25 cellular contexts compared by ENCODE assay signal in genomic region chr2:231100990-231101389, GRCh38. TPM values are rescaled to one million over a fixed set of nuclear protein-coding genes. Genes with fewer than 3 reads are reported as not detected.
DNase-seq lines count a peak whose midpoint lies in the region; ATAC-seq and TF ChIP-seq lines count a peak whose summit lies in the region.
"Had no signal": no experiment of that assay in that cellular context is flagged by ENCODE, and none has a peak within 500 bp of the region (broad histone marks: within the 10 kb centered on the region; RNA-seq: fewer than 3 reads in every experiment).

No MANE protein-coding gene starts in this region.

- H2BK120ac ChIP-seq in H9 (ENCODE audit: low read depth, low read length, poor library complexity, severe bottlenecking), result no peak overlapping the region

- H3K4me1 ChIP-seq in H9 (ENCODE audit: insufficient read depth, low read length) (no peaks in the 10 kb centered on the region), colonic mucosa (no peaks in the 10 kb centered on the region), mesodermal cell (ENCODE audit: control insufficient read depth, insufficient read depth, low read length, poor library complexity, severe bottlenecking) (peaks cover 4% of the 10 kb centered on the region), smooth muscle cell (ENCODE audit: low read depth) (no peaks in the 10 kb centered on the region)
- H3K4me1 ChIP-seq: BLaER1 had no signal

- no peak overlapping the region for H4K91ac ChIP-seq in H9 (ENCODE audit: insufficient read length, low read depth, low read length)

- H3K9ac ChIP-seq in H9 (ENCODE audit: extremely low read depth, insufficient read length, low read length) (no peak overlapping the region), colonic mucosa (ENCODE audit: low read depth in 2 of 2, low read length in 2 of 2) (no peak overlapping the region), smooth muscle cell (ENCODE audit: low read depth) (no peak overlapping the region)
- H3K9ac ChIP-seq: BLaER1, GM23248, KMS-11, SK-N-SH had no signal

- no peaks in the 10 kb centered on the region for H3K27me3 Mint-ChIP-seq in H9 (ENCODE audit: low read depth)
- H3K27me3 Mint-ChIP-seq: CD4-positive, CD25-positive, alpha-beta regulatory T cell; IgD-negative memory B cell had no signal

- peaks cover 5% of the 10 kb centered on the region for H3K79me1 ChIP-seq in H9 (ENCODE audit: insufficient read depth, low read depth, low read length, poor library complexity, severe bottlenecking)

- no peak overlapping the region for H4K5ac ChIP-seq in H9 (ENCODE audit: insufficient read length, low read depth, low read length)

- no CpG with 5 or more reads among the region's 4 CpGs for WGBS in H9 (ENCODE audit: extremely low coverage, insufficient read length, low lambda C conversion rate)
- WGBS in mesodermal cell (ENCODE audit: insufficient coverage in 2 of 2), 2 experiments, result 94 to 100% methylated on average over 1 to 2 of the region's 4 CpGs
- WGBS in smooth muscle cell (ENCODE audit: low lambda C conversion rate), result 35% methylated on average over 4 of the region's 4 CpGs

- no peak overlapping the region for H2BK15ac ChIP-seq in H9 (ENCODE audit: low read depth, low read length)

- H3K36me3 Mint-ChIP-seq in H9 (ENCODE audit: insufficient read depth in 1 of 3, low read depth in 3 of 3), result peaks cover 47 to 56% (median 53%) of the 10 kb centered on the region in 3 experiments

- ATAC-seq in GM19452 (IDR thresholded peaks at IDR 0.05; ENCODE audit: unreplicated experiment), result no peak

- H3K4me2 ChIP-seq in H9 (ENCODE audit: insufficient read depth, insufficient read length, low read length) (no peak overlapping the region), smooth muscle cell (no peak overlapping the region)
- H3K4me2 ChIP-seq: BLaER1, KMS-11, SK-N-SH had no signal

- H3F3A ChIP-seq in smooth muscle cell (ENCODE audit: low read depth), result peaks cover 10% of the 10 kb centered on the region

- H3K36me3 ChIP-seq in colonic mucosa (no peaks in the 10 kb centered on the region), mesodermal cell (ENCODE audit: control insufficient read depth, insufficient read depth, low read length) (peaks cover 52% of the 10 kb centered on the region), smooth muscle cell (ENCODE audit: low read depth) (peaks cover 16% of the 10 kb centered on the region)

- H3K56ac ChIP-seq in H9 (ENCODE audit: insufficient read length, low read depth, low read length), result no peak overlapping the region

- no peak overlapping the region for H3K4me3 Mint-ChIP-seq in H9
- H3K4me3 Mint-ChIP-seq: CD4-positive, CD25-positive, alpha-beta regulatory T cell had no signal

- H3K79me2 ChIP-seq in H9 (ENCODE audit: insufficient read depth, low read length), result 0 out of 2 replicates have a peak, but pooled peaks cover 2% of the 10 kb centered on the region
- H3K79me2 ChIP-seq in smooth muscle cell (ENCODE audit: low read depth), result peaks cover 21% of the 10 kb centered on the region

- DNase-seq in H9 (no peak), colonic mucosa (no peak), smooth muscle cell (lab: John Stamatoyannopoulos, UW; ENCODE audit: unreplicated experiment) (no peak), MV-4-11 (lab: John Stamatoyannopoulos, UW) (no peak), GDM1 (lab: John Stamatoyannopoulos, UW) (no peak)
- DNase-seq: CD4-positive, CD25-positive, alpha-beta regulatory T cell; DMS53; GF-D8; GM23248; H7; MM.1S; NCI-H1092; NCI-H1436 treated with DMSO at 0.1 percent for 48 hours; NCI-H187 treated with DMSO at 0.1 percent for 48 hours; NCI-H2107; NCI-H524 treated with DMSO at 0.1 percent for 48 hours; NCI-H774; SK-N-SH; SW 1271 had no signal

- H2AK5ac ChIP-seq in H9 (ENCODE audit: insufficient read length, low read length), result no peak overlapping the region

- H3K23me2 ChIP-seq in H9 (ENCODE audit: insufficient read length, low read depth, low read length, poor library complexity, severe bottlenecking), result no peaks in the 10 kb centered on the region

- no peak overlapping the region for H2BK20ac ChIP-seq in H9 (ENCODE audit: low read depth, low read length, poor library complexity, severe bottlenecking)

- H3K18ac ChIP-seq in H9 (ENCODE audit: insufficient read length, low read depth, low read length), result no peak overlapping the region

- H3K9me3 Mint-ChIP-seq in H9, result peaks cover 13 to 16% of the 10 kb centered on the region in 2 experiments

- no peak overlapping the region for H2BK5ac ChIP-seq in H9 (ENCODE audit: insufficient read length, low read length)

- H3K27me3 ChIP-seq in H9 (ENCODE audit: insufficient read depth, low read length) (no peaks in the 10 kb centered on the region), colonic mucosa (no peaks in the 10 kb centered on the region), smooth muscle cell (ENCODE audit: low read depth) (no peaks in the 10 kb centered on the region)
- H3K27me3 ChIP-seq: BLaER1 had no signal

- H3K4me1 Mint-ChIP-seq in H9, result peaks cover 0 to 3% of the 10 kb centered on the region in 2 experiments; a peak in 2 of 4 replicates

- no peak overlapping the region for H4K8ac ChIP-seq in H9 (replicated peaks; ENCODE audit: insufficient read length, low read depth, low read length)

- no peak overlapping the region for H3K27ac ChIP-seq in H9 (ENCODE audit: insufficient read length, low read depth, low read length)
- peak overlapping the region; percentile 60 for H3K27ac ChIP-seq in colonic mucosa
- H3K27ac ChIP-seq in mesodermal cell (ENCODE audit: low read depth, low read length, severe bottlenecking), result peak overlapping the region; percentile 47
- H3K27ac ChIP-seq in smooth muscle cell (ENCODE audit: low read depth), result peak overlapping the region; percentile 9
- H3K27ac ChIP-seq: BLaER1, GM23248, KMS-11 had no signal

- H3K4ac ChIP-seq in H9 (ENCODE audit: low read depth, low read length), result no peak overlapping the region

- H3K4me3 ChIP-seq in colonic mucosa (no peak overlapping the region), mesodermal cell (ENCODE audit: extremely low read depth, insufficient read depth, low read length, poor library complexity, severe bottlenecking) (no peak overlapping the region), smooth muscle cell (no peak overlapping the region)
- H3K4me3 ChIP-seq: GM23248 had no signal

- TF ChIP-seq CTCF in H9 (conservative IDR thresholded peaks at IDR 0.05) (no peak), colonic mucosa (IDR thresholded peaks at IDR 0.05) (no peak), smooth muscle cell (IDR thresholded peaks at IDR 0.05; ENCODE audit: borderline replicate concordance, insufficient read depth, poor library complexity, severe bottlenecking) (no peak)

- no peak overlapping the region for H2AFZ ChIP-seq in H9 (ENCODE audit: low read length)
- H2AFZ ChIP-seq in smooth muscle cell (ENCODE audit: low read depth), result no peak overlapping the region
- H2AFZ ChIP-seq: GM23248 had no signal

- no peaks in the 10 kb centered on the region for H4K20me1 ChIP-seq in H9 (ENCODE audit: control insufficient read depth, insufficient read depth, insufficient read length)
- H4K20me1 ChIP-seq in smooth muscle cell (ENCODE audit: low read depth), result no peaks in the 10 kb centered on the region
- H4K20me1 ChIP-seq: BLaER1 had no signal

- H3T11ph ChIP-seq in H9 (ENCODE audit: low read length), result no peak overlapping the region

- H2BK12ac ChIP-seq in H9 (ENCODE audit: insufficient read length, low read depth, low read length), result no peak overlapping the region

- H3K9me3 ChIP-seq in H9 (ENCODE audit: control insufficient read depth, low read depth, low read length) (peaks cover 19% of the 10 kb centered on the region), colonic mucosa (no peaks in the 10 kb centered on the region), mesodermal cell (ENCODE audit: control insufficient read depth, low read length) (peaks cover 6% of the 10 kb centered on the region), smooth muscle cell (replicated peaks; ENCODE audit: low read depth) (peaks cover 3% of the 10 kb centered on the region)
- H3K9me3 ChIP-seq: SK-N-SH had no signal

- H3K27ac Mint-ChIP-seq in H9, result peak overlapping the region in 2 of 3 experiments; percentile 58 to 89; a peak in 4 of 7 replicates

- intact Hi-C loops in colonic mucosa (cut with DNase I), result loop anchor here (5.0 to 10.0 kb wide), 2 partner anchors 124 to 311 kb away; no protein-coding TSS in a partner anchor

- H3K23ac ChIP-seq in H9 (ENCODE audit: insufficient read length, low read depth, low read length), result no peak overlapping the region

- no peak overlapping the region for H3K14ac ChIP-seq in H9 (ENCODE audit: insufficient read depth, low read length)

RNA-seq across cellular contexts. Expression of gene HTR2B, which starts 23.9 kb away (rescaled TPM):
- total RNA-seq in H9 (2021) (not detected in 2 replicates), colonic mucosa (under 1 TPM in 1 of 2 donors, not detected in 1; 0.27 TPM), smooth muscle cell (not detected in 2 replicates)
- 0.11 TPM for polyA plus RNA-seq in mesodermal cell (2013, experiment 1 of 2)
- polyA plus RNA-seq in mesodermal cell (2013, experiment 2 of 2), result 0.15 TPM
- 0.07 TPM in 1 of 2 replicates, not detected in the other for polyA plus RNA-seq in smooth muscle cell
- total RNA-seq: Daoy, GM23248, H7 had no signal
- polyA plus RNA-seq: IgD-negative memory B cell had no signal

RNA-seq across cellular contexts. Expression of gene PSMD1, which starts 44.3 kb away (rescaled TPM):
- total RNA-seq in H9 (2021) (166 and 180 TPM in 2 replicates), colonic mucosa (100 to 1,000 TPM in 1 of 2 donors, 10 to 100 TPM in 1; 74.1 to 114 TPM), smooth muscle cell (88.8 and 95.7 TPM in 2 replicates)
- polyA plus RNA-seq in mesodermal cell (2013, experiment 1 of 2), result 124 TPM
- 137 TPM for polyA plus RNA-seq in mesodermal cell (2013, experiment 2 of 2)
- 95.4 and 99.7 TPM in 2 replicates for polyA plus RNA-seq in smooth muscle cell
